Comparison of ENCODE assay signal across 1 cellular context in genomic region chr4:7827566-7827965, GRCh38.
TF ChIP-seq lines count a peak whose summit lies in the region.

No MANE protein-coding gene starts in this region.

TF ChIP-seq in H1, 55 proteins besides CTCF, POLR2A, EP300 and RAD21 (continued from another document):
- TF ChIP-seq E2F6 (IDR thresholded peaks at IDR 0.05), result 0 out of 2 replicates have a peak, but pooled peaks have one; percentile 19
